Comparison of ENCODE assay signal across 1 cellular context in the genomic region with DNA sequence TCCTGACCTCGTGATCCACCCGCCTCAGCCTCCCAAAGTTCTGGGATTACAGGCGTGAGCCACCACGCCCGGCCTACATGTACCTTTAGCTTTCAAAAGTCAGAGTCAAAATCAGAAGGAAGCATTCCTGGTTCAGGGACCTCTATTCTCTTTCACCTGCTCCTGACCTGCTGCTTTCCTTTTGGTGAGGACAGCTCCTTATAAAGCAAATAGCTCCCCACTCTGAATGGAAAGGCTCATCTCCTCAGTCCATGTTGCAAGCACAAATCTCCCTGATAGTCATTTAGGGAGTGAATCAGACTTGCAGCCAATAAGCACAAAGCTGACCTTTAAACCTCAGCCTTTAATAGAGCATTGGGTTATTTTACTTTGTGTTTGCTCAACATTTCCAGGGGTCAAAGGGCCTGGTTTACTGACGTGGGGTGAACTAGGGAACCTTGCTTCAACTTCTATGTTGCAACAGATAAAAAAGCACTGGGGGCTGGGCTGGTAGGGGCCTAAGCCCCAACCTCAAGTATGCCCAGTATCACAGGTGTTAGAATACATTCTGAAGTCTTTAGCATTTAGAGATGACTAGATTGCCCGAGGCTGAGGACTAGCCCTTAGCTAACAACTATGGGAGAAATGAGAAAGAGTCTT.
TF ChIP-seq lines count a peak whose summit lies in the region.

No MANE protein-coding gene starts in this region.

TF ChIP-seq in HepG2, 621 proteins besides CTCF, POLR2A, EP300 and RAD21 (continued from another document and continues in another):
- TF ChIP-seq, protein P1, sequence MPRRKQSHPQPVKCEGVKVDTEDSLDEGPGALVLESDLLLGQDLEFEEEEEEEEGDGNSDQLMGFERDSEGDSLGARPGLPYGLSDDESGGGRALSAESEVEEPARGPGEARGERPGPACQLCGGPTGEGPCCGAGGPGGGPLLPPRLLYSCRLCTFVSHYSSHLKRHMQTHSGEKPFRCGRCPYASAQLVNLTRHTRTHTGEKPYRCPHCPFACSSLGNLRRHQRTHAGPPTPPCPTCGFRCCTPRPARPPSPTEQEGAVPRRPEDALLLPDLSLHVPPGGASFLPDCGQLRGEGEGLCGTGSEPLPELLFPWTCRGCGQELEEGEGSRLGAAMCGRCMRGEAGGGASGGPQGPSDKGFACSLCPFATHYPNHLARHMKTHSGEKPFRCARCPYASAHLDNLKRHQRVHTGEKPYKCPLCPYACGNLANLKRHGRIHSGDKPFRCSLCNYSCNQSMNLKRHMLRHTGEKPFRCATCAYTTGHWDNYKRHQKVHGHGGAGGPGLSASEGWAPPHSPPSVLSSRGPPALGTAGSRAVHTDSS (CRISPR knock-in tag; conservative IDR thresholded peaks at IDR 0.05), result no peak
- TF ChIP-seq, protein P2, sequence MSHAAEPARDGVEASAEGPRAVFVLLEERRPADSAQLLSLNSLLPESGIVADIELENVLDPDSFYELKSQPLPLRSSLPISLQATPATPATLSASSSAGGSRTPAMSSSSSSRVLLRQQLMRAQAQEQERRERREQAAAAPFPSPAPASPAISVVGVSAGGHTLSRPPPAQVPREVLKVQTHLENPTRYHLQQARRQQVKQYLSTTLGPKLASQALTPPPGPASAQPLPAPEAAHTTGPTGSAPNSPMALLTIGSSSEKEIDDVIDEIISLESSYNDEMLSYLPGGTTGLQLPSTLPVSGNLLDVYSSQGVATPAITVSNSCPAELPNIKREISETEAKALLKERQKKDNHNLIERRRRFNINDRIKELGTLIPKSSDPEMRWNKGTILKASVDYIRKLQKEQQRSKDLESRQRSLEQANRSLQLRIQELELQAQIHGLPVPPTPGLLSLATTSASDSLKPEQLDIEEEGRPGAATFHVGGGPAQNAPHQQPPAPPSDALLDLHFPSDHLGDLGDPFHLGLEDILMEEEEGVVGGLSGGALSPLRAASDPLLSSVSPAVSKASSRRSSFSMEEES (CRISPR knock-in tag; IDR thresholded peaks at IDR 0.05), result peak; percentile 11; the same call in 1 of the 2 replicates
- no peak for TF ChIP-seq CENPT (CRISPR knock-in tag; IDR thresholded peaks at IDR 0.05; ENCODE audit: low read depth)
- no peak for TF ChIP-seq ZBTB3 (CRISPR knock-in tag; IDR thresholded peaks at IDR 0.05; ENCODE audit: borderline replicate concordance, low read depth)
- TF ChIP-seq, protein P3, sequence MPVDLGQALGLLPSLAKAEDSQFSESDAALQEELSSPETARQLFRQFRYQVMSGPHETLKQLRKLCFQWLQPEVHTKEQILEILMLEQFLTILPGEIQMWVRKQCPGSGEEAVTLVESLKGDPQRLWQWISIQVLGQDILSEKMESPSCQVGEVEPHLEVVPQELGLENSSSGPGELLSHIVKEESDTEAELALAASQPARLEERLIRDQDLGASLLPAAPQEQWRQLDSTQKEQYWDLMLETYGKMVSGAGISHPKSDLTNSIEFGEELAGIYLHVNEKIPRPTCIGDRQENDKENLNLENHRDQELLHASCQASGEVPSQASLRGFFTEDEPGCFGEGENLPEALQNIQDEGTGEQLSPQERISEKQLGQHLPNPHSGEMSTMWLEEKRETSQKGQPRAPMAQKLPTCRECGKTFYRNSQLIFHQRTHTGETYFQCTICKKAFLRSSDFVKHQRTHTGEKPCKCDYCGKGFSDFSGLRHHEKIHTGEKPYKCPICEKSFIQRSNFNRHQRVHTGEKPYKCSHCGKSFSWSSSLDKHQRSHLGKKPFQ (CRISPR knock-in tag; IDR thresholded peaks at IDR 0.05; ENCODE audit: insufficient replicate concordance), result no peak
- TF ChIP-seq ZNF441 (CRISPR knock-in tag; IDR thresholded peaks at IDR 0.05; ENCODE audit: borderline replicate concordance), result peak; percentile 46; the same call in 1 of the 2 replicates
- TF ChIP-seq RCOR2 (CRISPR knock-in tag; IDR thresholded peaks at IDR 0.05), result peak; percentile 92
- TF ChIP-seq SNAPC2 (CRISPR knock-in tag; IDR thresholded peaks at IDR 0.05), result 0 out of 2 replicates have a peak, but pooled peaks have one; percentile 61
- no peak; the same call in none of the 2 replicates for TF ChIP-seq ZMYM3 (CRISPR knock-in tag; IDR thresholded peaks at IDR 0.05)
- peak; percentile 14; the same call in 1 of the 2 replicates for TF ChIP-seq IRX3 (CRISPR knock-in tag; IDR thresholded peaks at IDR 0.05; ENCODE audit: borderline replicate concordance, low read depth)
- TF ChIP-seq, protein P4, sequence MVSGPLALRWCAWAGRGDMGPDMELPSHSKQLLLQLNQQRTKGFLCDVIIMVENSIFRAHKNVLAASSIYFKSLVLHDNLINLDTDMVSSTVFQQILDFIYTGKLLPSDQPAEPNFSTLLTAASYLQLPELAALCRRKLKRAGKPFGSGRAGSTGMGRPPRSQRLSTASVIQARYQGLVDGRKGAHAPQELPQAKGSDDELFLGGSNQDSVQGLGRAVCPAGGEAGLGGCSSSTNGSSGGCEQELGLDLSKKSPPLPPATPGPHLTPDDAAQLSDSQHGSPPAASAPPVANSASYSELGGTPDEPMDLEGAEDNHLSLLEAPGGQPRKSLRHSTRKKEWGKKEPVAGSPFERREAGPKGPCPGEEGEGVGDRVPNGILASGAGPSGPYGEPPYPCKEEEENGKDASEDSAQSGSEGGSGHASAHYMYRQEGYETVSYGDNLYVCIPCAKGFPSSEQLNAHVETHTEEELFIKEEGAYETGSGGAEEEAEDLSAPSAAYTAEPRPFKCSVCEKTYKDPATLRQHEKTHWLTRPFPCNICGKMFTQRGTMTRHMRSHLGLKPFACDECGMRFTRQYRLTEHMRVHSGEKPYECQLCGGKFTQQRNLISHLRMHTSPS (CRISPR knock-in tag; IDR thresholded peaks at IDR 0.05; ENCODE audit: low read depth), result no peak
- TF ChIP-seq, protein P5, sequence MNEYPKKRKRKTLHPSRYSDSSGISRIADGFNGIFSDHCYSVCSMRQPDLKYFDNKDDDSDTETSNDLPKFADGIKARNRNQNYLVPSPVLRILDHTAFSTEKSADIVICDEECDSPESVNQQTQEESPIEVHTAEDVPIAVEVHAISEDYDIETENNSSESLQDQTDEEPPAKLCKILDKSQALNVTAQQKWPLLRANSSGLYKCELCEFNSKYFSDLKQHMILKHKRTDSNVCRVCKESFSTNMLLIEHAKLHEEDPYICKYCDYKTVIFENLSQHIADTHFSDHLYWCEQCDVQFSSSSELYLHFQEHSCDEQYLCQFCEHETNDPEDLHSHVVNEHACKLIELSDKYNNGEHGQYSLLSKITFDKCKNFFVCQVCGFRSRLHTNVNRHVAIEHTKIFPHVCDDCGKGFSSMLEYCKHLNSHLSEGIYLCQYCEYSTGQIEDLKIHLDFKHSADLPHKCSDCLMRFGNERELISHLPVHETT (CRISPR knock-in tag; conservative IDR thresholded peaks at IDR 0.05), result 0 out of 2 replicates have a peak, but pooled peaks have one; percentile 20
- peak; percentile 91 for TF ChIP-seq TOE1 (CRISPR knock-in tag; IDR thresholded peaks at IDR 0.05)
- TF ChIP-seq, protein P6, sequence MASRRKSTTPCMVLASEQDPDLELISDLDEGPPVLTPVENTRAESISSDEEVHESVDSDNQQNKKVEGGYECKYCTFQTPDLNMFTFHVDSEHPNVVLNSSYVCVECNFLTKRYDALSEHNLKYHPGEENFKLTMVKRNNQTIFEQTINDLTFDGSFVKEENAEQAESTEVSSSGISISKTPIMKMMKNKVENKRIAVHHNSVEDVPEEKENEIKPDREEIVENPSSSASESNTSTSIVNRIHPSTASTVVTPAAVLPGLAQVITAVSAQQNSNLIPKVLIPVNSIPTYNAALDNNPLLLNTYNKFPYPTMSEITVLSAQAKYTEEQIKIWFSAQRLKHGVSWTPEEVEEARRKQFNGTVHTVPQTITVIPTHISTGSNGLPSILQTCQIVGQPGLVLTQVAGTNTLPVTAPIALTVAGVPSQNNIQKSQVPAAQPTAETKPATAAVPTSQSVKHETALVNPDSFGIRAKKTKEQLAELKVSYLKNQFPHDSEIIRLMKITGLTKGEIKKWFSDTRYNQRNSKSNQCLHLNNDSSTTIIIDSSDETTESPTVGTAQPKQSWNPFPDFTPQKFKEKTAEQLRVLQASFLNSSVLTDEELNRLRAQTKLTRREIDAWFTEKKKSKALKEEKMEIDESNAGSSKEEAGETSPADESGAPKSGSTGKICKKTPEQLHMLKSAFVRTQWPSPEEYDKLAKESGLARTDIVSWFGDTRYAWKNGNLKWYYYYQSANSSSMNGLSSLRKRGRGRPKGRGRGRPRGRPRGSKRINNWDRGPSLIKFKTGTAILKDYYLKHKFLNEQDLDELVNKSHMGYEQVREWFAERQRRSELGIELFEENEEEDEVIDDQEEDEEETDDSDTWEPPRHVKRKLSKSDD (CRISPR knock-in tag; IDR thresholded peaks at IDR 0.05; ENCODE audit: low read depth), result no peak
- peak; percentile 75; the same call in 1 of the 2 replicates for TF ChIP-seq ZNF317 (CRISPR knock-in tag; IDR thresholded peaks at IDR 0.05)
- TF ChIP-seq, protein P7, sequence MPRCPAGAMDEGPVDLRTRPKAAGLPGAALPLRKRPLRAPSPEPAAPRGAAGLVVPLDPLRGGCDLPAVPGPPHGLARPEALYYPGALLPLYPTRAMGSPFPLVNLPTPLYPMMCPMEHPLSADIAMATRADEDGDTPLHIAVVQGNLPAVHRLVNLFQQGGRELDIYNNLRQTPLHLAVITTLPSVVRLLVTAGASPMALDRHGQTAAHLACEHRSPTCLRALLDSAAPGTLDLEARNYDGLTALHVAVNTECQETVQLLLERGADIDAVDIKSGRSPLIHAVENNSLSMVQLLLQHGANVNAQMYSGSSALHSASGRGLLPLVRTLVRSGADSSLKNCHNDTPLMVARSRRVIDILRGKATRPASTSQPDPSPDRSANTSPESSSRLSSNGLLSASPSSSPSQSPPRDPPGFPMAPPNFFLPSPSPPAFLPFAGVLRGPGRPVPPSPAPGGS (CRISPR knock-in tag; IDR thresholded peaks at IDR 0.05), result no peak
- TF ChIP-seq CBX5 (CRISPR knock-in tag; IDR thresholded peaks at IDR 0.05; ENCODE audit: borderline replicate concordance), result peak; percentile 83; the same call in 1 of the 2 replicates
- peak; percentile 27 for TF ChIP-seq RBM22 (optimal IDR thresholded peaks at IDR 0.05; ENCODE audit: low read length)
- no peak for TF ChIP-seq REXO4 (CRISPR knock-in tag; IDR thresholded peaks at IDR 0.05; ENCODE audit: borderline replicate concordance)
- TF ChIP-seq FOXP1 (IDR thresholded peaks at IDR 0.05), result no peak
- TF ChIP-seq FOXP1 (CRISPR knock-in tag; IDR thresholded peaks at IDR 0.05), result peak; percentile 87
- no peak for TF ChIP-seq ZNF773 (CRISPR knock-in tag; IDR thresholded peaks at IDR 0.05; ENCODE audit: borderline replicate concordance)
- TF ChIP-seq HNF4A (CRISPR knock-in tag; IDR thresholded peaks at IDR 0.05), result peak; percentile 99
- TF ChIP-seq KDM5A (IDR thresholded peaks at IDR 0.05; ENCODE audit: borderline replicate concordance, low read length), result peak; percentile 27; the same call in 1 of the 2 replicates
- no peak for TF ChIP-seq SATB2 (CRISPR knock-in tag; IDR thresholded peaks at IDR 0.05)
- TF ChIP-seq ARNT (IDR thresholded peaks at IDR 0.05), result no peak
- TF ChIP-seq ZNF543 (CRISPR knock-in tag; IDR thresholded peaks at IDR 0.05), result peak; percentile 31; the same call in 1 of the 2 replicates
- peak; percentile 87 for TF ChIP-seq PPARG (CRISPR knock-in tag; conservative IDR thresholded peaks at IDR 0.05)
- TF ChIP-seq LCORL (IDR thresholded peaks at IDR 0.05), result no peak
- peak; percentile 85 for TF ChIP-seq LCORL (CRISPR knock-in tag; IDR thresholded peaks at IDR 0.05)
- peak in 1 of 2 experiments; percentile 16; a peak in 1 of 4 replicates for TF ChIP-seq MAFK (conservative IDR thresholded peaks at IDR 0.05 in 1 of 2, IDR thresholded peaks at IDR 0.05 in 1 of 2; ENCODE audit: low read length in 2 of 2)
- TF ChIP-seq, protein P8, sequence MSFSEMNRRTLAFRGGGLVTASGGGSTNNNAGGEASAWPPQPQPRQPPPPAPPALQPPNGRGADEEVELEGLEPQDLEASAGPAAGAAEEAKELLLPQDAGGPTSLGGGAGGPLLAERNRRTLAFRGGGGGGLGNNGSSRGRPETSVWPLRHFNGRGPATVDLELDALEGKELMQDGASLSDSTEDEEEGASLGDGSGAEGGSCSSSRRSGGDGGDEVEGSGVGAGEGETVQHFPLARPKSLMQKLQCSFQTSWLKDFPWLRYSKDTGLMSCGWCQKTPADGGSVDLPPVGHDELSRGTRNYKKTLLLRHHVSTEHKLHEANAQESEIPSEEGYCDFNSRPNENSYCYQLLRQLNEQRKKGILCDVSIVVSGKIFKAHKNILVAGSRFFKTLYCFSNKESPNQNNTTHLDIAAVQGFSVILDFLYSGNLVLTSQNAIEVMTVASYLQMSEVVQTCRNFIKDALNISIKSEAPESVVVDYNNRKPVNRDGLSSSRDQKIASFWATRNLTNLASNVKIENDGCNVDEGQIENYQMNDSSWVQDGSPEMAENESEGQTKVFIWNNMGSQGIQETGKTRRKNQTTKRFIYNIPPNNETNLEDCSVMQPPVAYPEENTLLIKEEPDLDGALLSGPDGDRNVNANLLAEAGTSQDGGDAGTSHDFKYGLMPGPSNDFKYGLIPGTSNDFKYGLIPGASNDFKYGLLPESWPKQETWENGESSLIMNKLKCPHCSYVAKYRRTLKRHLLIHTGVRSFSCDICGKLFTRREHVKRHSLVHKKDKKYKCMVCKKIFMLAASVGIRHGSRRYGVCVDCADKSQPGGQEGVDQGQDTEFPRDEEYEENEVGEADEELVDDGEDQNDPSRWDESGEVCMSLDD (CRISPR knock-in tag; IDR thresholded peaks at IDR 0.05; ENCODE audit: borderline replicate concordance), result peak; percentile 94
- peak; percentile 64 for TF ChIP-seq NFYC (CRISPR knock-in tag; IDR thresholded peaks at IDR 0.05)
- TF ChIP-seq, protein P9, sequence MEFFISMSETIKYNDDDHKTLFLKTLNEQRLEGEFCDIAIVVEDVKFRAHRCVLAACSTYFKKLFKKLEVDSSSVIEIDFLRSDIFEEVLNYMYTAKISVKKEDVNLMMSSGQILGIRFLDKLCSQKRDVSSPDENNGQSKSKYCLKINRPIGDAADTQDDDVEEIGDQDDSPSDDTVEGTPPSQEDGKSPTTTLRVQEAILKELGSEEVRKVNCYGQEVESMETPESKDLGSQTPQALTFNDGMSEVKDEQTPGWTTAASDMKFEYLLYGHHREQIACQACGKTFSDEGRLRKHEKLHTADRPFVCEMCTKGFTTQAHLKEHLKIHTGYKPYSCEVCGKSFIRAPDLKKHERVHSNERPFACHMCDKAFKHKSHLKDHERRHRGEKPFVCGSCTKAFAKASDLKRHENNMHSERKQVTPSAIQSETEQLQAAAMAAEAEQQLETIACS (CRISPR knock-in tag; IDR thresholded peaks at IDR 0.05), result no peak
- TF ChIP-seq, protein P10, sequence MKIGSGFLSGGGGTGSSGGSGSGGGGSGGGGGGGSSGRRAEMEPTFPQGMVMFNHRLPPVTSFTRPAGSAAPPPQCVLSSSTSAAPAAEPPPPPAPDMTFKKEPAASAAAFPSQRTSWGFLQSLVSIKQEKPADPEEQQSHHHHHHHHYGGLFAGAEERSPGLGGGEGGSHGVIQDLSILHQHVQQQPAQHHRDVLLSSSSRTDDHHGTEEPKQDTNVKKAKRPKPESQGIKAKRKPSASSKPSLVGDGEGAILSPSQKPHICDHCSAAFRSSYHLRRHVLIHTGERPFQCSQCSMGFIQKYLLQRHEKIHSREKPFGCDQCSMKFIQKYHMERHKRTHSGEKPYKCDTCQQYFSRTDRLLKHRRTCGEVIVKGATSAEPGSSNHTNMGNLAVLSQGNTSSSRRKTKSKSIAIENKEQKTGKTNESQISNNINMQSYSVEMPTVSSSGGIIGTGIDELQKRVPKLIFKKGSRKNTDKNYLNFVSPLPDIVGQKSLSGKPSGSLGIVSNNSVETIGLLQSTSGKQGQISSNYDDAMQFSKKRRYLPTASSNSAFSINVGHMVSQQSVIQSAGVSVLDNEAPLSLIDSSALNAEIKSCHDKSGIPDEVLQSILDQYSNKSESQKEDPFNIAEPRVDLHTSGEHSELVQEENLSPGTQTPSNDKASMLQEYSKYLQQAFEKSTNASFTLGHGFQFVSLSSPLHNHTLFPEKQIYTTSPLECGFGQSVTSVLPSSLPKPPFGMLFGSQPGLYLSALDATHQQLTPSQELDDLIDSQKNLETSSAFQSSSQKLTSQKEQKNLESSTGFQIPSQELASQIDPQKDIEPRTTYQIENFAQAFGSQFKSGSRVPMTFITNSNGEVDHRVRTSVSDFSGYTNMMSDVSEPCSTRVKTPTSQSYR (CRISPR knock-in tag; IDR thresholded peaks at IDR 0.05; ENCODE audit: borderline replicate concordance), result peak; percentile 94
- no peak for TF ChIP-seq ATM (IDR thresholded peaks at IDR 0.05; ENCODE audit: borderline replicate concordance)
- TF ChIP-seq ZNF672 (CRISPR knock-in tag; IDR thresholded peaks at IDR 0.05), result no peak
- TF ChIP-seq ZZZ3 (CRISPR knock-in tag; IDR thresholded peaks at IDR 0.05; ENCODE audit: borderline replicate concordance), result no peak
